Comparison of ENCODE assay signal across 1 cellular context in genomic region chr2:95079455-95079776, GRCh38.
TF ChIP-seq lines count a peak whose summit lies in the region.

No MANE protein-coding gene starts in this region.

TF ChIP-seq in H1, 55 proteins besides CTCF, POLR2A, EP300 and RAD21:
- TF ChIP-seq EZH2 (IDR thresholded peaks at IDR 0.05; ENCODE audit: low read depth, low read length, severe bottlenecking) (no peak), CTBP2 (IDR thresholded peaks at IDR 0.05; ENCODE audit: borderline replicate concordance, insufficient read depth, insufficient read length, low read length) (no peak), SAP30 (IDR thresholded peaks at IDR 0.05; ENCODE audit: insufficient read depth, insufficient replicate concordance, low read length) (no peak), SUZ12 (IDR thresholded peaks at IDR 0.05; ENCODE audit: low read length) (no peak), MAFK (IDR thresholded peaks at IDR 0.05; ENCODE audit: low read depth, low read length) (no peak), PHF8 (conservative IDR thresholded peaks at IDR 0.05; ENCODE audit: low read depth, low read length) (no peak)
